In the genomic region with DNA sequence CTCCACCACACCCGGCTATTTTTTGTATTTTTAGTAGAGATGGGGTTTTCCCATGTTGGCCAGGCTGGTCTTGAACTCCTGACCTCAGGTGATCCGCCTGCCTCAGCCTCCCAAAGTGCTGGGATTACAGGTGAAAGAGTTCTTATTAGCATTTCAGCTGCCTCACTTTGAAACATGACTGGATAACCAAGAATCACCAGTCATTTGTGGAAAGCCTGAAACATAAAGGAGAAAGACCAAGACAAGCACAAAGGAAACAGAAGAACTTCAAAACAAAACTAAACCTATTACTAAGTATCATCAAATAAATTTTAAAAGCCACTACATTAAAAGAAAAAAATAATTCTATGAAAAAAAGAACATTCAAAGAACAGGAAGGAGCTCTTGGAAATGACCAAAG, we compare ENCODE assay signal across 14 cellular contexts. TPM values are rescaled to one million over a fixed set of nuclear protein-coding genes. Genes with fewer than 3 reads are reported as not detected.
A peak's percentile ranks its signal among the peaks of the same experiment; 100 is the strongest.
DNase-seq lines count a peak whose midpoint lies in the region; ATAC-seq, FAIRE-seq and TF ChIP-seq lines count a peak whose summit lies in the region.
"Not testable (repeated sequence)": the region's sequence is repeated elsewhere in the genome, so short reads cannot be mapped to it uniquely, and the experiment has no call there.
"Had no signal": no experiment of that assay in that cellular context is flagged by ENCODE, and none has a peak within 500 bp of the region (broad histone marks: within the 10 kb centered on the region; RNA-seq: fewer than 3 reads in every experiment).

No MANE protein-coding gene starts in this region.

- CTCF ChIA-PET in activated CD4-positive, alpha-beta T cell treated with anti-CD3 and anti-CD28 coated beads for 36 hours (lab: Charles Lee), result interaction anchor here (1.2 kb wide), 1 partner anchor 40 kb away, joined by 3 read pairs; no protein-coding TSS in a partner anchor
- CTCF ChIA-PET in GM12878 (lab: Yijun Ruan, JAX), result interaction anchor here (1.0 kb wide), 1 partner anchor 40 kb away, joined by 3 read pairs; no protein-coding TSS in a partner anchor

- RAD21 ChIA-PET in GM12878 (lab: Charles Lee; ENCODE audit: unreplicated experiment), result interaction anchor here (0.6 to 0.8 kb wide), 3 partner anchors 10 to 839 kb away, joined by 3 to 4 read pairs (median 3); no protein-coding TSS in a partner anchor

- not testable (repeated sequence) for TF ChIP-seq RAD21 in GM12878 (IDR thresholded peaks at IDR 0.05; ENCODE audit: insufficient read depth, low read depth, low read length)

- not testable (repeated sequence) for H3K36me3 ChIP-seq in GM06990 (ENCODE audit: control insufficient read depth, insufficient read depth, low read length); GM12878 (ENCODE audit: control insufficient read depth in 2 of 2, insufficient read depth in 2 of 2, low read length in 1 of 2); osteoblast (ENCODE audit: insufficient read depth, low read length)

- H3K4me3 Mint-ChIP-seq in activated CD4-positive, alpha-beta T cell treated with anti-CD3 and anti-CD28 coated beads for 36 hours; activated T-cell treated with anti-CD3 and anti-CD28 coated beads, Interleukin-2, amount 50 U/mL, for 72 hours; activated naive CD4-positive, alpha-beta T cell treated with anti-CD3 and anti-CD28 coated beads, Interleukin-2, amount 50 U/mL, for 24 hours: not testable (repeated sequence)

- not testable (repeated sequence) for H3K79me2 ChIP-seq in GM12878 (ENCODE audit: control insufficient read depth, insufficient read depth, low read length); osteoblast (ENCODE audit: insufficient read depth, low read length)

- H2AFZ ChIP-seq in GM12878 (ENCODE audit: control insufficient read depth, low read depth, low read length); osteoblast (ENCODE audit: low read length): not testable (repeated sequence)

- FAIRE-seq in GM12878 (lab: Jason Lieb, UNC), result not testable (repeated sequence)

- H3K9ac ChIP-seq in GM12878 (ENCODE audit: control insufficient read depth, insufficient read depth, low read length), result not testable (repeated sequence)

- not testable (repeated sequence) for H3K27me3 Mint-ChIP-seq in activated CD4-positive, alpha-beta T cell treated with anti-CD3 and anti-CD28 coated beads for 36 hours; activated T-cell treated with anti-CD3 and anti-CD28 coated beads, Interleukin-2, amount 50 U/mL, for 72 hours (ENCODE audit: low read depth); activated naive CD4-positive, alpha-beta T cell treated with anti-CD3 and anti-CD28 coated beads, Interleukin-2, amount 50 U/mL, for 24 hours

- not testable (repeated sequence) for TF ChIP-seq CTCF in GM06990 (IDR thresholded peaks at IDR 0.05; ENCODE audit: insufficient read depth, low read length, poor library complexity, severe bottlenecking); GM12878 (IDR thresholded peaks at IDR 0.05 in 2 of 3, conservative IDR thresholded peaks at IDR 0.05 in 1 of 3; ENCODE audit: control insufficient read depth in 2 of 3, extremely low read depth in 1 of 3, insufficient read depth in 1 of 3, low read depth in 3 of 3, low read length in 3 of 3); osteoblast (IDR thresholded peaks at IDR 0.05; ENCODE audit: extremely low read depth, low read depth, low read length)

- H3K9me3 ChIP-seq in GM12878 (replicated peaks; ENCODE audit: control insufficient read depth, insufficient read depth, low read length); osteoblast (ENCODE audit: low read depth, low read length): not testable (repeated sequence)

- H3K27ac Mint-ChIP-seq in activated CD4-positive, alpha-beta T cell treated with anti-CD3 and anti-CD28 coated beads for 36 hours, result not testable (repeated sequence)
- peak overlapping the region; percentile 35 for H3K27ac Mint-ChIP-seq in activated T-cell treated with anti-CD3 and anti-CD28 coated beads, Interleukin-2, amount 50 U/mL, for 72 hours
- peak overlapping the region; percentile 17 for H3K27ac Mint-ChIP-seq in activated naive CD4-positive, alpha-beta T cell treated with anti-CD3 and anti-CD28 coated beads, Interleukin-2, amount 50 U/mL, for 24 hours

- H3K27me3 ChIP-seq in GM06990 (replicated peaks; ENCODE audit: control insufficient read depth, insufficient read depth, low read length); GM12878 (replicated peaks in 1 of 2; ENCODE audit: control insufficient read depth in 2 of 2, insufficient read depth in 2 of 2, low read length in 1 of 2); osteoblast (ENCODE audit: insufficient read depth, low read length): not testable (repeated sequence)

- SMC1A ChIA-PET in GM12878 (lab: Charles Lee; ENCODE audit: uncharacterized antibody, unreplicated experiment), result interaction anchor here (0.6 to 1.6 kb wide), 2 partner anchors 40 to 1248 kb away, joined by 4 to 8 read pairs; no protein-coding TSS in a partner anchor

- ATAC-seq in GM19023 (IDR thresholded peaks at IDR 0.05; ENCODE audit: unreplicated experiment), result peak; percentile 23
- peak; percentile 49 for ATAC-seq in activated CD4-positive, alpha-beta T cell treated with anti-CD3 and anti-CD28 coated beads for 36 hours
- ATAC-seq in activated T-cell treated with anti-CD3 and anti-CD28 coated beads, Interleukin-2, amount 50 U/mL, for 72 hours (replicated peaks in 1 of 2), result not testable (repeated sequence)
- peak; percentile 15; the same call in 2 of the 3 replicates for ATAC-seq in GM12878

- not testable (repeated sequence) for H3K9me3 Mint-ChIP-seq in activated CD4-positive, alpha-beta T cell treated with anti-CD3 and anti-CD28 coated beads for 36 hours (ENCODE audit: low read depth); activated T-cell treated with anti-CD3 and anti-CD28 coated beads, Interleukin-2, amount 50 U/mL, for 72 hours; activated naive CD4-positive, alpha-beta T cell treated with anti-CD3 and anti-CD28 coated beads, Interleukin-2, amount 50 U/mL, for 24 hours

- H3K36me3 Mint-ChIP-seq in activated CD4-positive, alpha-beta T cell treated with anti-CD3 and anti-CD28 coated beads for 36 hours (ENCODE audit: low read depth), result peaks cover 10% of the 10 kb centered on the region
- not testable (repeated sequence) for H3K36me3 Mint-ChIP-seq in activated T-cell treated with anti-CD3 and anti-CD28 coated beads, Interleukin-2, amount 50 U/mL, for 72 hours (ENCODE audit: insufficient read depth in 2 of 2); activated naive CD4-positive, alpha-beta T cell treated with anti-CD3 and anti-CD28 coated beads, Interleukin-2, amount 50 U/mL, for 24 hours

- not testable (repeated sequence) for TF ChIP-seq POLR2A in GM12878 (IDR thresholded peaks at IDR 0.05; ENCODE audit: low read depth, low read length)

- not testable (repeated sequence) for H4K20me1 ChIP-seq in GM12878 (ENCODE audit: control insufficient read depth, insufficient read depth); osteoblast (ENCODE audit: insufficient read depth, low read length)

- DNase-seq in GM06990 (ENCODE audit: extremely low read depth, insufficient read length) (peak; percentile 8), osteoblast (ENCODE audit: insufficient read length, low spot score, missing footprints) (peak; percentile 5)
- DNase-seq in activated CD4-positive, alpha-beta T cell treated with anti-CD3 and anti-CD28 coated beads for 36 hours; activated T-cell treated with anti-CD3 and anti-CD28 coated beads, Interleukin-2, amount 50 U/mL, for 72 hours; GM12878 (ENCODE audit: low read depth, low spot score): not testable (repeated sequence)

- in situ Hi-C loops in GM12878 (cut with MboI), result not testable (repeated sequence)

- H3K4me3 ChIP-seq in GM06990 (replicated peaks; ENCODE audit: low read depth, low read length); GM12878; osteoblast (ENCODE audit: insufficient read depth, low read length): not testable (repeated sequence)

- POLR2A ChIA-PET in activated CD4-positive, alpha-beta T cell treated with anti-CD3 and anti-CD28 coated beads for 36 hours (lab: Charles Lee), result not testable (repeated sequence)
- POLR2A ChIA-PET in GM12878 (lab: Charles Lee), result interaction anchor here (0.6 to 1.3 kb wide), 3 partner anchors 10 to 595 kb away, joined by 4 to 6 read pairs (median 6); no protein-coding TSS in a partner anchor

- not testable (repeated sequence) for BruUV-seq in GM12878 (replicated peaks; lab: Mats Ljungman, UMichigan)

- H3K27ac ChIP-seq in GM12878 (ENCODE audit: control insufficient read depth, insufficient read depth); osteoblast (ENCODE audit: low read depth, low read length): not testable (repeated sequence)

- TF ChIP-seq EP300 in GM12878 (IDR thresholded peaks at IDR 0.05; ENCODE audit: borderline replicate concordance in 1 of 2, control insufficient read depth in 1 of 2, low read depth in 2 of 2, low read length in 2 of 2), result not testable (repeated sequence)

- intact Hi-C loops in activated CD4-positive, alpha-beta T cell treated with anti-CD3 and anti-CD28 coated beads for 36 hours (cut with DNase I, micrococcal nuclease); GM12878 (cut with micrococcal nuclease; ENCODE audit: unreplicated experiment): not testable (repeated sequence)

- not testable (repeated sequence) for H3K4me1 Mint-ChIP-seq in activated CD4-positive, alpha-beta T cell treated with anti-CD3 and anti-CD28 coated beads for 36 hours; activated T-cell treated with anti-CD3 and anti-CD28 coated beads, Interleukin-2, amount 50 U/mL, for 72 hours (ENCODE audit: low read depth)
- peaks cover 13% of the 10 kb centered on the region for H3K4me1 Mint-ChIP-seq in activated naive CD4-positive, alpha-beta T cell treated with anti-CD3 and anti-CD28 coated beads, Interleukin-2, amount 50 U/mL, for 24 hours

- 0% methylated on average over 2 of the region's 2 CpGs for WGBS in GM12878 (ENCODE audit: insufficient coverage, insufficient replicate concordance, low lambda C conversion rate, missing lambda C conversion rate)

- H3K4me1 ChIP-seq in GM12878 (ENCODE audit: control insufficient read depth, insufficient read depth, low read length); osteoblast (ENCODE audit: insufficient read depth, low read length): not testable (repeated sequence)

- H3K4me2 ChIP-seq in GM12878 (ENCODE audit: control insufficient read depth, insufficient read depth); osteoblast (ENCODE audit: insufficient read depth, low read length): not testable (repeated sequence)

RNA-seq across cellular contexts. Expression of a gene that starts 45.8 kb away (rescaled TPM):
- 10 to 100 TPM; 30.2 to 37.2 TPM for total RNA-seq in activated CD4-positive, alpha-beta T cell treated with anti-CD3 and anti-CD28 coated beads for 36 hours
- total RNA-seq in activated T-cell treated with anti-CD3 and anti-CD28 coated beads, Interleukin-2, amount 50 U/mL, for 72 hours, result 10 to 100 TPM; 16.6 to 24.4 TPM
- 8.2 and 9.6 TPM in 2 replicates for total RNA-seq in GM12878 (2013; cell fraction: nucleolus; rRNA removed)
- 20.7 and 24.7 TPM in 2 replicates for total RNA-seq in GM12878 (2014; rRNA removed)
- total RNA-seq in GM12878 (2014; rRNA removed; fragmentation: Illumina TruSeq; extraction: Trizol), result 22.1 and 23.8 TPM in 2 replicates
- total RNA-seq in GM12878 (2021), result 25.7 and 32.0 TPM in 2 replicates
- 17.9 TPM for polyA plus RNA-seq in GM12878 (2011; ENCODE audit: low read depth)
- 41.0 and 66.9 TPM in 2 replicates for polyA plus RNA-seq in GM12878 (2011; rRNA removed)
- 30.6 and 41.1 TPM in 2 replicates for polyA plus RNA-seq in GM12878 (2011; cell fraction: cytosol; rRNA removed)
- polyA plus RNA-seq in GM12878 (2011; cell fraction: nucleus; rRNA removed), result 13.1 and 13.7 TPM in 2 replicates
- 21.6 and 22.7 TPM in 2 replicates for polyA plus RNA-seq in GM12878 (2012)
- 30.0 and 36.4 TPM in 2 replicates for polyA plus RNA-seq in GM12878 (2014; fragmentation: Illumina TruSeq; extraction: Trizol)
- polyA plus RNA-seq in GM12878 (2014; fragmentation: Nextera tagmentation; extraction: Ambion mirVana), result 10 to 100 TPM; 41.8 to 42.9 TPM
- polyA plus RNA-seq in GM12878 (2014; rRNA removed), result 23.8 and 27.3 TPM in 2 replicates
- polyA plus RNA-seq in GM12878 (2016; fragmentation: Nextera tagmentation; extraction: Ambion mirVana), result 10 to 100 TPM; 66.8 to 68.7 TPM
- 14.8 and 15.1 TPM in 2 replicates for polyA minus RNA-seq in GM12878 (2011; rRNA and poly(A)+ RNA removed)
- 6.5 and 7.9 TPM in 2 replicates for polyA minus RNA-seq in GM12878 (2011; cell fraction: cytosol; rRNA and poly(A)+ RNA removed)
- 5.0 and 7.5 TPM in 2 replicates for polyA minus RNA-seq in GM12878 (2011; cell fraction: nucleus; rRNA and poly(A)+ RNA removed)
- total RNA-seq in osteoblast, result 5.6 and 7.2 TPM in 2 replicates

RNA-seq across cellular contexts. Expression of a gene that starts 45.9 kb away (rescaled TPM):
- total RNA-seq in activated CD4-positive, alpha-beta T cell treated with anti-CD3 and anti-CD28 coated beads for 36 hours, result under 1 TPM in 1 of 2 experiments, not detected in 1; 0.14 TPM
- not detected for total RNA-seq in activated T-cell treated with anti-CD3 and anti-CD28 coated beads, Interleukin-2, amount 50 U/mL, for 72 hours
- not detected in 2 replicates for total RNA-seq in GM12878 (2013; cell fraction: nucleolus; rRNA removed)
- total RNA-seq in GM12878 (2014; rRNA removed) (not detected in 2 replicates), GM12878 (2014; rRNA removed; fragmentation: Illumina TruSeq; extraction: Trizol) (not detected in 2 replicates), GM12878 (2021) (0.13 TPM in 1 of 2 replicates, not detected in the other), osteoblast (not detected in 2 replicates)
- polyA plus RNA-seq in GM12878 (2011; ENCODE audit: low read depth), result not detected
- polyA plus RNA-seq in GM12878 (2011; rRNA removed) (0.06 and 0.11 TPM in 2 replicates), GM12878 (2014; fragmentation: Illumina TruSeq; extraction: Trizol) (0.10 TPM in 1 of 2 replicates, not detected in the other), GM12878 (2014; fragmentation: Nextera tagmentation; extraction: Ambion mirVana) (not detected), GM12878 (2014; rRNA removed) (not detected in 2 replicates), GM12878 (2016; fragmentation: Nextera tagmentation; extraction: Ambion mirVana) (under 1 TPM; 0.15 to 0.24 TPM)
- not detected in 2 replicates for polyA plus RNA-seq in GM12878 (2011; cell fraction: cytosol; rRNA removed)
- polyA plus RNA-seq in GM12878 (2011; cell fraction: nucleus; rRNA removed), result not detected in 2 replicates
- 0.08 TPM in 1 of 2 replicates, not detected in the other for polyA plus RNA-seq in GM12878 (2012)
- not detected in 2 replicates for polyA minus RNA-seq in GM12878 (2011; rRNA and poly(A)+ RNA removed)
- polyA minus RNA-seq in GM12878 (2011; cell fraction: cytosol; rRNA and poly(A)+ RNA removed), result not detected in 2 replicates
- not detected in 2 replicates for polyA minus RNA-seq in GM12878 (2011; cell fraction: nucleus; rRNA and poly(A)+ RNA removed)
- total RNA-seq: Calu3; CD4-positive, alpha-beta memory T cell; Daoy; G401; H9 had no signal
- polyA plus RNA-seq: CD14-positive monocyte, GM23338 had no signal
